Comparison of ENCODE assay signal across 11 cellular contexts in genomic region chr6:99344289-99344688, GRCh38. TPM values are rescaled to one million over a fixed set of nuclear protein-coding genes. Genes with fewer than 3 reads are reported as not detected.
DNase-seq lines count a peak whose midpoint lies in the region; ATAC-seq and TF ChIP-seq lines count a peak whose summit lies in the region.
"Had no signal": no experiment of that assay in that cellular context is flagged by ENCODE, and none has a peak within 500 bp of the region (broad histone marks: within the 10 kb centered on the region; RNA-seq: fewer than 3 reads in every experiment).

No MANE protein-coding gene starts in this region.

- no peaks in the 10 kb centered on the region for H3K9me2 ChIP-seq in GM23248 (ENCODE audit: insufficient read depth)

- no peak for TF ChIP-seq EP300 in tibial nerve (IDR thresholded peaks at IDR 0.05)

- H3K4me1 Mint-ChIP-seq in stimulated activated effector memory CD8-positive, alpha-beta T cell treated with anti-CD3 and anti-CD28 coated beads, Interleukin-12 subunit alpha, Interleukin-12 subunit beta, amount 100 ng/mL, for 72 hours = peaks cover 7% of the 10 kb centered on the region

- no peak overlapping the region for H3K27ac Mint-ChIP-seq in stimulated activated effector memory CD8-positive, alpha-beta T cell treated with anti-CD3 and anti-CD28 coated beads, Interleukin-12 subunit alpha, Interleukin-12 subunit beta, amount 100 ng/mL, for 72 hours
- H3K27ac Mint-ChIP-seq: activated B cell treated with CpG ODN at 0.5 μM for 24 hours had no signal

- in situ Hi-C loops in GM23248 (cut with MboI) = no loop called here

- no peaks in the 10 kb centered on the region for H3K36me3 Mint-ChIP-seq in stimulated activated effector memory CD8-positive, alpha-beta T cell treated with anti-CD3 and anti-CD28 coated beads, Interleukin-12 subunit alpha, Interleukin-12 subunit beta, amount 100 ng/mL, for 72 hours

- no peak overlapping the region for H3K4me2 ChIP-seq in GM23248 (ENCODE audit: unreplicated experiment)

- no peaks in the 10 kb centered on the region for H3K27me3 ChIP-seq in GM23248 (replicated peaks; ENCODE audit: insufficient read depth)
- no peaks in the 10 kb centered on the region for H3K27me3 ChIP-seq in foreskin keratinocyte
- peaks cover 0 to 10% of the 10 kb centered on the region in 2 donors for H3K27me3 ChIP-seq in tibial nerve

- 77 to 79% methylated on average over 3 of the region's 3 CpGs for WGBS in GM23248 (ENCODE audit: low coverage in 1 of 2, low lambda C conversion rate in 2 of 2, missing lambda C conversion rate in 2 of 2), 2 experiments
- 26 to 33% methylated on average over 3 of the region's 3 CpGs for WGBS in tibial nerve, 2 donors

- no peak overlapping the region for H3K9ac ChIP-seq in GM23248

- no peaks in the 10 kb centered on the region for H3K36me3 ChIP-seq in GM23248 (ENCODE audit: low read depth)
- no peaks in the 10 kb centered on the region for H3K36me3 ChIP-seq in tibial nerve

- H2AFZ ChIP-seq in GM23248 = no peak overlapping the region

- H3K9me3 Mint-ChIP-seq in stimulated activated effector memory CD8-positive, alpha-beta T cell treated with anti-CD3 and anti-CD28 coated beads, Interleukin-12 subunit alpha, Interleukin-12 subunit beta, amount 100 ng/mL, for 72 hours = no peaks in the 10 kb centered on the region
- H3K9me3 Mint-ChIP-seq: activated B cell treated with CpG ODN at 0.5 μM for 24 hours had no signal

- H3F3A ChIP-seq in GM23248 (ENCODE audit: insufficient read depth) = no peaks in the 10 kb centered on the region

- H3K4me1 ChIP-seq in GM23248 (ENCODE audit: insufficient read depth) (peaks cover 5% of the 10 kb centered on the region; the same call in 1 of the 2 replicates), foreskin keratinocyte (peaks cover 10% of the 10 kb centered on the region), tibial nerve (peaks cover 0 to 6% (median 0%) of the 10 kb centered on the region in 4 donors)
- H3K4me1 ChIP-seq: psoas muscle had no signal

- H4K20me1 ChIP-seq in GM23248 (ENCODE audit: insufficient read depth) = no peaks in the 10 kb centered on the region

- TF ChIP-seq CTCF in foreskin keratinocyte (conservative IDR thresholded peaks at IDR 0.05) = no peak
- TF ChIP-seq CTCF in tibial nerve (IDR thresholded peaks at IDR 0.05) = no peak

- peak; percentile 29 for DNase-seq in GM23248
- DNase-seq in RKO (ENCODE audit: low spot score) = peak; percentile 22
- DNase-seq in foreskin keratinocyte = peak; percentile 55 to 70
- DNase-seq in stimulated activated effector memory CD8-positive, alpha-beta T cell treated with anti-CD3 and anti-CD28 coated beads, Interleukin-12 subunit alpha, Interleukin-12 subunit beta, amount 100 ng/mL, for 72 hours (ENCODE audit: low spot score in 2 of 2) = no peak
- DNase-seq in tibial nerve (ENCODE audit: low spot score in 2 of 2) = no peak
- no peak for DNase-seq in DMS 273 (lab: John Stamatoyannopoulos, UW; ENCODE audit: unreplicated experiment)
- DNase-seq: activated B cell treated with CpG ODN at 0.5 μM for 24 hours; activated naive CD4-positive, alpha-beta T cell treated with anti-CD3 and anti-CD28 coated beads, Interleukin-2, amount 50 U/mL, for 16 hours; left cardiac atrium; psoas muscle had no signal

- H3K27ac ChIP-seq in GM23248 = no peak overlapping the region
- no peak overlapping the region for H3K27ac ChIP-seq in foreskin keratinocyte
- H3K27ac ChIP-seq in tibial nerve = no peak overlapping the region
- H3K27ac ChIP-seq: psoas muscle had no signal

- no peak overlapping the region for H3K4me3 Mint-ChIP-seq in stimulated activated effector memory CD8-positive, alpha-beta T cell treated with anti-CD3 and anti-CD28 coated beads, Interleukin-12 subunit alpha, Interleukin-12 subunit beta, amount 100 ng/mL, for 72 hours
- H3K4me3 Mint-ChIP-seq: activated B cell treated with CpG ODN at 0.5 μM for 24 hours had no signal

- no peaks in the 10 kb centered on the region for H3K9me3 ChIP-seq in GM23248 (ENCODE audit: low read depth)
- no peaks in the 10 kb centered on the region for H3K9me3 ChIP-seq in tibial nerve
- H3K9me3 ChIP-seq: psoas muscle had no signal

- H3K4me3 ChIP-seq in GM23248 (no peak overlapping the region), tibial nerve (no peak overlapping the region)
- H3K4me3 ChIP-seq: psoas muscle had no signal

- no peak for TF ChIP-seq POLR2A in tibial nerve (IDR thresholded peaks at IDR 0.05)

- ATAC-seq in foreskin keratinocyte (peak; percentile 46), HG03159 (IDR thresholded peaks at IDR 0.05; ENCODE audit: unreplicated experiment) (no peak)
- ATAC-seq in stimulated activated effector memory CD8-positive, alpha-beta T cell treated with anti-CD3 and anti-CD28 coated beads, Interleukin-12 subunit alpha, Interleukin-12 subunit beta, amount 100 ng/mL, for 72 hours = peak; percentile 43
- ATAC-seq: left cardiac atrium, psoas muscle had no signal

- H3K79me2 ChIP-seq in GM23248 (ENCODE audit: insufficient read depth) = no peaks in the 10 kb centered on the region

RNA-seq across cellular contexts. Expression of gene FAXC, which starts 5.2 kb away (rescaled TPM):
- 0.76 and 1.8 TPM in 2 replicates for total RNA-seq in GM23248 (2014; rRNA removed; shearing (Covaris generic))
- polyA plus RNA-seq in GM23248 (2016; fragmentation: Nextera tagmentation; extraction: Ambion mirVana) = 0.29 and 0.72 TPM in 2 replicates
- total RNA-seq in foreskin keratinocyte = 11.7 and 14.2 TPM in 2 replicates
- polyA plus RNA-seq in foreskin keratinocyte = 12.6 and 12.8 TPM in 2 replicates
- total RNA-seq in tibial nerve = 1 to 10 TPM in 1 of 4 donors, under 1 TPM in 3; under 0.01 to 2.4 (median 0.44) TPM
- total RNA-seq: activated B cell treated with CpG ODN at 0.5 μM for 24 hours had no signal

RNA-seq across cellular contexts. Expression of gene COQ3, which starts 49.7 kb away (rescaled TPM):
- total RNA-seq in GM23248 (2014; rRNA removed; shearing (Covaris generic)) = 2.5 and 3.5 TPM in 2 replicates
- 8.5 and 8.8 TPM in 2 replicates for polyA plus RNA-seq in GM23248 (2016; fragmentation: Nextera tagmentation; extraction: Ambion mirVana)
- 16.6 and 17.7 TPM in 2 replicates for total RNA-seq in foreskin keratinocyte
- polyA plus RNA-seq in foreskin keratinocyte = 20.1 and 25.0 TPM in 2 replicates
- total RNA-seq in tibial nerve = 1 to 10 TPM in 3 of 4 donors, under 1 TPM in 1; 0.98 to 6.6 (median 2.1) TPM

Comparison
In these comparisons a context has a peak if more than half of its experiments do, and no peak if none do; other contexts are left out.
1. DNase-seq: peak in GM23248 (single experiment), RKO (single experiment) and foreskin keratinocyte (2 of 2); none in stimulated activated effector memory CD8-positive, alpha-beta T cell treated with anti-CD3 and anti-CD28 coated beads, Interleukin-12 subunit alpha, Interleukin-12 subunit beta, amount 100 ng/mL, for 72 hours (0 of 2), tibial nerve (0 of 2) and DMS 273 (single experiment).